ENCODE assay signal across 28 cellular contexts in the genomic region with DNA sequence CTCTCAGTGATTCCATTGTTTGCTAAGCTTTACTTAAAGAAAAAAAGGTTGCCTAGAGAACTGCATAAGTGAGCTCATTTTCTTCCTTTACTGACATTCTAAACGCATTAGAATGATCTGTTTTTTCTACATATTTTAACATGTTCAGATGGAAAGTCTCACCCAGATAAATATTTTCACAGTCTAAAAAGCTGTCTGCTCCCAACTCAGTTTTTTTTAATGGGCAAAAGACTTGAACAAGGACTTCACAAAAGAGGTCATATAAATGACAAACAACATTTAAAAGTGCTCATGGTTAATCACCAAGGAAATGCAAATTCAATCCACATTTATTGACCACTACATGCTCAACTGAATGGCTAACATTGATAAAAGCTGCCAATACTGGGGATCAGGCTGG.
"Had no signal": no experiment of that assay in that cellular context is flagged by ENCODE, and none has a peak within 500 bp of the region (broad histone marks: within the 10 kb centered on the region; RNA-seq: fewer than 3 reads in every experiment).

No MANE protein-coding gene starts in this region.

- ATAC-seq: heart left ventricle; left colon; left lung; lower lobe of right lung; right lobe of liver; stimulated activated naive CD8-positive, alpha-beta T cell treated with anti-CD3 and anti-CD28 coated beads, Interleukin-15, amount 100 ng/mL, for 72 hours had no signal

- H3K9me3 Mint-ChIP-seq: immature natural killer cell; natural killer cell treated with Interleukin-12 subunit alpha and Interleukin-12 subunit beta and Interleukin-15 and Interleukin-18, amount 100 ng/mL, for 72 hours; stimulated activated memory B cell treated with anti-CD40 and anti-IgM and Interleukin-4, amounts not matched to agents 10 μg/mL and 1 μg/mL and 100 μg/mL, for 72 hours; stimulated activated naive CD8-positive, alpha-beta T cell treated with anti-CD3 and anti-CD28 coated beads, Interleukin-15, amount 100 ng/mL, for 72 hours had no signal

- H3K4me3 Mint-ChIP-seq: immature natural killer cell; naive B cell; natural killer cell treated with Interleukin-12 subunit alpha and Interleukin-12 subunit beta and Interleukin-15 and Interleukin-18, amount 100 ng/mL, for 72 hours; stimulated activated memory B cell treated with anti-CD40 and anti-IgM and Interleukin-4, amounts not matched to agents 10 μg/mL and 1 μg/mL and 100 μg/mL, for 72 hours; stimulated activated naive CD8-positive, alpha-beta T cell treated with anti-CD3 and anti-CD28 coated beads, Interleukin-15, amount 100 ng/mL, for 72 hours; type B pancreatic cell had no signal

- H3K4me2 ChIP-seq: smooth muscle cell had no signal

- H3K27ac ChIP-seq: heart left ventricle, left lung, lower lobe of right lung, ovary, right atrium auricular region, right lobe of liver, tibial nerve, uterus had no signal

- H3K27me3 ChIP-seq: heart left ventricle, left lung, ovary, right atrium auricular region, right lobe of liver, tibial nerve, uterus had no signal

- H3K9me3 ChIP-seq: heart left ventricle, left lung, lower lobe of right lung, ovary, right atrium auricular region, right lobe of liver, uterus had no signal

- H3K27me3 Mint-ChIP-seq: naive B cell; progenitor cell of endocrine pancreas; stimulated activated memory B cell treated with anti-CD40 and anti-IgM and Interleukin-4, amounts not matched to agents 10 μg/mL and 1 μg/mL and 100 μg/mL, for 72 hours; type B pancreatic cell had no signal

- H3K36me3 ChIP-seq: heart left ventricle, left lung, lower lobe of right lung, ovary, right atrium auricular region, right lobe of liver, tibial nerve, uterus had no signal

- H3K27ac Mint-ChIP-seq: immature natural killer cell; naive B cell; natural killer cell treated with Interleukin-12 subunit alpha and Interleukin-12 subunit beta and Interleukin-15 and Interleukin-18, amount 100 ng/mL, for 72 hours; stimulated activated memory B cell treated with anti-CD40 and anti-IgM and Interleukin-4, amounts not matched to agents 10 μg/mL and 1 μg/mL and 100 μg/mL, for 72 hours; stimulated activated naive CD8-positive, alpha-beta T cell treated with anti-CD3 and anti-CD28 coated beads, Interleukin-15, amount 100 ng/mL, for 72 hours; type B pancreatic cell had no signal

- H3K4me1 ChIP-seq: heart left ventricle, left lung, lower lobe of right lung, right atrium auricular region, right lobe of liver, tibial nerve, uterus had no signal

- H3K4me3 ChIP-seq: heart left ventricle, left lung, lower lobe of right lung, ovary, right atrium auricular region, right lobe of liver, smooth muscle cell, tibial nerve, uterus had no signal

- DNase-seq: heart left ventricle; hypothalamus; immature natural killer cell; kidney; left colon; left lung; lower lobe of right lung; mammary epithelial cell; mesenchymal stem cell; naive B cell; nucleus accumbens; ovary; right lobe of liver; stimulated activated CD4-positive, alpha-beta T cell treated with anti-CD3 and anti-CD28 coated beads, Interleukin-1b, Interleukin-23, amount 100 ng/mL, for 48 hours; stimulated activated CD4-positive, alpha-beta T cell treated with anti-CD3 and anti-CD28 coated beads, Interleukin-2, amount 100 ng/mL, for 48 hours; stimulated activated CD4-positive, alpha-beta T cell treated with anti-CD3 and anti-CD28 coated beads, Interleukin-4, amount 100 ng/mL, for 4 hours; stimulated activated CD8-positive, alpha-beta memory T cell treated with anti-CD3 and anti-CD28 coated beads, Interleukin-4, amount 100 ng/mL, for 48 hours; stimulated activated naive CD4-positive, alpha-beta T cell treated with Interleukin-2 at 50 U/mL for 16 hours; stimulated activated naive CD8-positive, alpha-beta T cell treated with anti-CD3 and anti-CD28 coated beads, Interleukin-15, amount 100 ng/mL, for 72 hours; substantia nigra; uterus had no signal

- H3K4me1 Mint-ChIP-seq: immature natural killer cell; naive B cell; stimulated activated memory B cell treated with anti-CD40 and anti-IgM and Interleukin-4, amounts not matched to agents 10 μg/mL and 1 μg/mL and 100 μg/mL, for 72 hours; stimulated activated naive CD8-positive, alpha-beta T cell treated with anti-CD3 and anti-CD28 coated beads, Interleukin-15, amount 100 ng/mL, for 72 hours had no signal

- H3K36me3 Mint-ChIP-seq: immature natural killer cell; natural killer cell treated with Interleukin-12 subunit alpha and Interleukin-12 subunit beta and Interleukin-15 and Interleukin-18, amount 100 ng/mL, for 72 hours; stimulated activated memory B cell treated with anti-CD40 and anti-IgM and Interleukin-4, amounts not matched to agents 10 μg/mL and 1 μg/mL and 100 μg/mL, for 72 hours; type B pancreatic cell had no signal
